In genomic region chr15:88152672-88153071, GRCh38 we compare ENCODE assay signal across 23 cellular contexts.
"Had no signal": no experiment of that assay in that cellular context is flagged by ENCODE, and none has a peak within 500 bp of the region (broad histone marks: within the 10 kb centered on the region; RNA-seq: fewer than 3 reads in every experiment).

No MANE protein-coding gene starts in this region.

- H3K27ac ChIP-seq: colonic mucosa, coronary artery, dorsolateral prefrontal cortex, epithelial cell of prostate, esophagus muscularis mucosa, esophagus squamous epithelium, foreskin keratinocyte, gastrocnemius medialis, gastroesophageal sphincter, heart left ventricle, heart right ventricle had no signal

- DNase-seq: colonic mucosa; cortex of kidney; dermis blood vessel endothelial cell; dorsolateral prefrontal cortex; effector CD4-positive, alpha-beta T cell; effector CD8-positive, alpha-beta T cell; effector memory CD4-positive, alpha-beta T cell; effector memory CD8-positive, alpha-beta T cell; endodermal cell; erythroblast; esophagus squamous epithelium; foreskin fibroblast; foreskin keratinocyte; foreskin melanocyte; gastrocnemius medialis; glutamatergic neuron; heart left ventricle; heart right ventricle had no signal

- H3K27me3 ChIP-seq: colonic mucosa, dorsolateral prefrontal cortex, esophagus muscularis mucosa, esophagus squamous epithelium, foreskin keratinocyte, gastroesophageal sphincter, heart left ventricle had no signal

- H3K9me3 ChIP-seq: colonic mucosa, esophagus squamous epithelium, gastrocnemius medialis, heart right ventricle had no signal

- H3K4me3 ChIP-seq: colonic mucosa, coronary artery, dorsolateral prefrontal cortex, esophagus muscularis mucosa, esophagus squamous epithelium, gastrocnemius medialis, gastroesophageal sphincter, heart left ventricle, heart right ventricle had no signal

- H3K36me3 ChIP-seq: colonic mucosa, esophagus muscularis mucosa, esophagus squamous epithelium, gastrocnemius medialis, gastroesophageal sphincter, heart left ventricle, heart right ventricle had no signal

- ATAC-seq: effector memory CD8-positive, alpha-beta T cell; esophagus mucosa; foreskin keratinocyte; gastrocnemius medialis; gastroesophageal sphincter; heart left ventricle; heart right ventricle had no signal

- H3K4me1 ChIP-seq: colonic mucosa, esophagus muscularis mucosa, esophagus squamous epithelium, foreskin keratinocyte, gastrocnemius medialis, gastroesophageal sphincter, heart left ventricle, heart right ventricle had no signal
